In genomic region chr2:47457268-47457667, GRCh38 we compare ENCODE assay signal across 1 cellular context.
TF ChIP-seq lines count a peak whose summit lies in the region.

No MANE protein-coding gene starts in this region.

TF ChIP-seq in K562, 482 proteins besides CTCF, POLR2A, EP300 and RAD21:
- TF ChIP-seq ARID3A (IDR thresholded peaks at IDR 0.05; ENCODE audit: borderline replicate concordance, low read depth, low read length) (no peak), HINFP (tag; conservative IDR thresholded peaks at IDR 0.05; ENCODE audit: low read depth) (no peak), SPI1 (IDR thresholded peaks at IDR 0.05; ENCODE audit: borderline replicate concordance, low read depth, low read length) (peak; percentile 49; the same call in 1 of the 2 replicates), FOXM1 (IDR thresholded peaks at IDR 0.05; ENCODE audit: low read depth) (no peak), FOXM1 (CRISPR knock-in tag; IDR thresholded peaks at IDR 0.05; ENCODE audit: low read depth) (no peak), SOX6 (IDR thresholded peaks at IDR 0.05) (no peak)
- TF ChIP-seq, protein P1, sequence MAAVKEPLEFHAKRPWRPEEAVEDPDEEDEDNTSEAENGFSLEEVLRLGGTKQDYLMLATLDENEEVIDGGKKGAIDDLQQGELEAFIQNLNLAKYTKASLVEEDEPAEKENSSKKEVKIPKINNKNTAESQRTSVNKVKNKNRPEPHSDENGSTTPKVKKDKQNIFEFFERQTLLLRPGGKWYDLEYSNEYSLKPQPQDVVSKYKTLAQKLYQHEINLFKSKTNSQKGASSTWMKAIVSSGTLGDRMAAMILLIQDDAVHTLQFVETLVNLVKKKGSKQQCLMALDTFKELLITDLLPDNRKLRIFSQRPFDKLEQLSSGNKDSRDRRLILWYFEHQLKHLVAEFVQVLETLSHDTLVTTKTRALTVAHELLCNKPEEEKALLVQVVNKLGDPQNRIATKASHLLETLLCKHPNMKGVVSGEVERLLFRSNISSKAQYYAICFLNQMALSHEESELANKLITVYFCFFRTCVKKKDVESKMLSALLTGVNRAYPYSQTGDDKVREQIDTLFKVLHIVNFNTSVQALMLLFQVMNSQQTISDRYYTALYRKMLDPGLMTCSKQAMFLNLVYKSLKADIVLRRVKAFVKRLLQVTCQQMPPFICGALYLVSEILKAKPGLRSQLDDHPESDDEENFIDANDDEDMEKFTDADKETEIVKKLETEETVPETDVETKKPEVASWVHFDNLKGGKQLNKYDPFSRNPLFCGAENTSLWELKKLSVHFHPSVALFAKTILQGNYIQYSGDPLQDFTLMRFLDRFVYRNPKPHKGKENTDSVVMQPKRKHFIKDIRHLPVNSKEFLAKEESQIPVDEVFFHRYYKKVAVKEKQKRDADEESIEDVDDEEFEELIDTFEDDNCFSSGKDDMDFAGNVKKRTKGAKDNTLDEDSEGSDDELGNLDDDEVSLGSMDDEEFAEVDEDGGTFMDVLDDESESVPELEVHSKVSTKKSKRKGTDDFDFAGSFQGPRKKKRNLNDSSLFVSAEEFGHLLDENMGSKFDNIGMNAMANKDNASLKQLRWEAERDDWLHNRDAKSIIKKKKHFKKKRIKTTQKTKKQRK (IDR thresholded peaks at IDR 0.05; ENCODE audit: borderline replicate concordance, low read depth, low read length), result no peak
TF ChIP-seq in K562: peak in this region for 1.
